In genomic region chr14:68081489-68081888, GRCh38 we compare ENCODE assay signal across 15 cellular contexts.
"Had no signal": no experiment of that assay in that cellular context is flagged by ENCODE, and none has a peak within 500 bp of the region (broad histone marks: within the 10 kb centered on the region; RNA-seq: fewer than 3 reads in every experiment).

No MANE protein-coding gene starts in this region.

- FAIRE-seq: islet of Langerhans had no signal

- ATAC-seq: body of pancreas, left cardiac atrium had no signal

- H3K4me1 Mint-ChIP-seq: activated CD4-positive, alpha-beta memory T cell treated with anti-CD3 and anti-CD28 coated beads, Interleukin-2, amount 10 ng/mL, durations not matched to agents 7 days and 5 days had no signal

- H3K27me3 Mint-ChIP-seq: activated CD4-positive, alpha-beta memory T cell treated with anti-CD3 and anti-CD28 coated beads, Interleukin-2, amount 10 ng/mL, durations not matched to agents 7 days and 5 days; activated T-cell treated with anti-CD3 and anti-CD28 coated beads, Interleukin-2, amount 50 U/mL, for 24 hours had no signal

- H3K9me3 Mint-ChIP-seq: activated CD4-positive, alpha-beta memory T cell treated with anti-CD3 and anti-CD28 coated beads, Interleukin-2, amount 10 ng/mL, durations not matched to agents 7 days and 5 days; activated T-cell treated with anti-CD3 and anti-CD28 coated beads, Interleukin-2, amount 50 U/mL, for 24 hours; nephron had no signal

- DNase-seq: activated CD4-positive, alpha-beta memory T cell treated with anti-CD3 and anti-CD28 coated beads, Interleukin-2, amount 10 ng/mL, durations not matched to agents 7 days and 5 days; activated CD4-positive, alpha-beta T cell treated with anti-CD3 and anti-CD28 coated beads for 48 hours; activated CD4-positive, CD25-positive, alpha-beta regulatory T cell; activated naive CD4-positive, alpha-beta T cell treated with anti-CD3 and anti-CD28 coated beads for 36 hours; activated T-cell treated with anti-CD3 and anti-CD28 coated beads, Interleukin-2, amount 50 U/mL, for 24 hours; body of pancreas; dermis blood vessel endothelial cell; effector memory CD4-positive, alpha-beta T cell; left cardiac atrium; nucleus accumbens; sigmoid colon; stimulated activated CD4-positive, alpha-beta T cell treated with anti-CD3 and anti-CD28 coated beads, Interleukin-4, amount 100 ng/mL, for 4 hours; stimulated activated naive CD4-positive, alpha-beta T cell had no signal

- H3K4me3 Mint-ChIP-seq: activated CD4-positive, alpha-beta memory T cell treated with anti-CD3 and anti-CD28 coated beads, Interleukin-2, amount 10 ng/mL, durations not matched to agents 7 days and 5 days; activated naive CD4-positive, alpha-beta T cell treated with anti-CD3 and anti-CD28 coated beads for 36 hours; activated T-cell treated with anti-CD3 and anti-CD28 coated beads, Interleukin-2, amount 50 U/mL, for 24 hours; nephron had no signal

- H3K27ac Mint-ChIP-seq: activated CD4-positive, alpha-beta memory T cell treated with anti-CD3 and anti-CD28 coated beads, Interleukin-2, amount 10 ng/mL, durations not matched to agents 7 days and 5 days; activated naive CD4-positive, alpha-beta T cell treated with anti-CD3 and anti-CD28 coated beads for 36 hours; activated T-cell treated with anti-CD3 and anti-CD28 coated beads, Interleukin-2, amount 50 U/mL, for 24 hours had no signal
